In genomic region chr12:45913631-45914030, GRCh38 we compare ENCODE assay signal across 20 cellular contexts.
DNase-seq lines count a peak whose midpoint lies in the region; ATAC-seq, FAIRE-seq and TF ChIP-seq lines count a peak whose summit lies in the region.
"Had no signal": no experiment of that assay in that cellular context is flagged by ENCODE, and none has a peak within 500 bp of the region (broad histone marks: within the 10 kb centered on the region; RNA-seq: fewer than 3 reads in every experiment).

No MANE protein-coding gene starts in this region.

- RAD21 ChIA-PET in GM12878 (lab: Charles Lee; ENCODE audit: unreplicated experiment) = interaction anchor here (1.1 kb wide), 1 partner anchor 369 kb away, joined by 4 read pairs; no protein-coding TSS in a partner anchor

- no peaks in the 10 kb centered on the region for H4K20me1 ChIP-seq in Karpas-422 (ENCODE audit: insufficient read depth, low read depth, low read length)
- H4K20me1 ChIP-seq in GM12878 (ENCODE audit: control insufficient read depth, insufficient read depth) = no peaks in the 10 kb centered on the region

- peak; percentile 6; the same call in 1 of the 3 replicates for ATAC-seq in GM12878
- no peak for ATAC-seq in omental fat pad (ENCODE audit: low FRiP score)
- ATAC-seq in GM21423 (IDR thresholded peaks at IDR 0.05; ENCODE audit: unreplicated experiment) = no peak

- TF ChIP-seq POLR2A in GM12878 (IDR thresholded peaks at IDR 0.05; ENCODE audit: low read depth, low read length) = no peak

- SMC1A ChIA-PET in GM12878 (lab: Charles Lee; ENCODE audit: uncharacterized antibody, unreplicated experiment) = interaction anchor here (0.8 to 2.2 kb wide), 5 partner anchors 9 to 369 kb away, joined by 3 to 6 read pairs (median 3); no protein-coding TSS in a partner anchor

- in situ Hi-C loops in GM12878 (cut with MboI) = no loop called here

- no peaks in the 10 kb centered on the region for H3K9me2 ChIP-seq in Karpas-422 (replicated peaks; ENCODE audit: insufficient read depth, low read length)

- POLR2A ChIA-PET in GM12878 (lab: Charles Lee) = no interaction called here

- DNase-seq in DMS 273 (lab: John Stamatoyannopoulos, UW; ENCODE audit: unreplicated experiment) (peak; percentile 3), DMS 273 treated with DMSO at 0.1 percent for 48 hours (lab: John Stamatoyannopoulos, UW) (no peak), BE2C (peak; percentile 23), Karpas-422 (peak; percentile 87), GM12878 (ENCODE audit: low read depth, low spot score) (no peak), omental fat pad (ENCODE audit: low spot score) (no peak), NCI-H2171 treated with DMSO at 0.1 percent for 48 hours (lab: John Stamatoyannopoulos, UW) (no peak)
- DNase-seq: CD8-positive, alpha-beta memory T cell; GF-D8; Kasumi-1; MM.1S; NCI-H510A treated with DMSO at 0.1 percent for 48 hours; NK-92 treated with Interleukin-12 subunit alpha and Interleukin-12 subunit beta, amount 100 ng/mL, for 24 hours had no signal

- TF ChIP-seq CTCF in BE2C (IDR thresholded peaks at IDR 0.05; ENCODE audit: low read depth, low read length) (no peak), GM12878 (IDR thresholded peaks at IDR 0.05 in 2 of 3, conservative IDR thresholded peaks at IDR 0.05 in 1 of 3; ENCODE audit: control insufficient read depth in 2 of 3, extremely low read depth in 1 of 3, insufficient read depth in 1 of 3, low read depth in 3 of 3, low read length in 3 of 3) (no peak), omental fat pad (IDR thresholded peaks at IDR 0.05) (no peak)

- CTCF ChIA-PET in GM12878 (lab: Yijun Ruan, JAX) = interaction anchor here (1.4 to 2.4 kb wide), 2 partner anchors 10 to 19 kb away, joined by 3 to 7 read pairs; no protein-coding TSS in a partner anchor

- FAIRE-seq in GM12878 (lab: Jason Lieb, UNC) = no peak
- FAIRE-seq: D721Med, GM12892, H1 had no signal

- H3K4me3 ChIP-seq in BE2C (ENCODE audit: low read depth, low read length) (no peak overlapping the region), Karpas-422 (ENCODE audit: low read length) (peak overlapping the region; percentile 50), GM12878 (no peak overlapping the region)
- H3K4me3 ChIP-seq: BLaER1 treated with 17β-estradiol and CSF1 and Interleukin-3, amounts not matched to agents 10 nM and 100 nM; SJSA1 had no signal

- H3K27me3 ChIP-seq in BE2C (no peaks in the 10 kb centered on the region), Karpas-422 (ENCODE audit: low read length) (no peaks in the 10 kb centered on the region), GM12878 (replicated peaks in 1 of 2; ENCODE audit: control insufficient read depth in 2 of 2, insufficient read depth in 2 of 2, low read length in 1 of 2) (no peaks in the 10 kb centered on the region)
- H3K27me3 ChIP-seq: BLaER1 treated with 17β-estradiol and CSF1 and Interleukin-3, amounts not matched to agents 10 nM and 100 nM; SJSA1 had no signal

- H3K36me3 ChIP-seq in BE2C = no peaks in the 10 kb centered on the region; the same call in 1 of the 2 replicates
- H3K36me3 ChIP-seq in Karpas-422 (ENCODE audit: insufficient read depth, low read length) = peaks cover 19% of the 10 kb centered on the region
- H3K36me3 ChIP-seq in GM12878 (ENCODE audit: control insufficient read depth in 2 of 2, insufficient read depth in 2 of 2, low read length in 1 of 2) = peaks cover 0 to 2% of the 10 kb centered on the region in 2 experiments; a peak in 2 of 4 replicates

- peaks cover 4% of the 10 kb centered on the region; the same call in 1 of the 2 replicates for H3K79me2 ChIP-seq in Karpas-422 (ENCODE audit: low read length)
- H3K79me2 ChIP-seq in GM12878 (ENCODE audit: control insufficient read depth, insufficient read depth, low read length) = no peaks in the 10 kb centered on the region

- H3K4me2 ChIP-seq in Karpas-422 (ENCODE audit: low read depth, low read length, poor library complexity, severe bottlenecking) = peak overlapping the region; percentile 66
- no peak overlapping the region for H3K4me2 ChIP-seq in GM12878 (ENCODE audit: control insufficient read depth, insufficient read depth)

- no TSS peak for BruUV-seq in GM12878 (replicated peaks; lab: Mats Ljungman, UMichigan)

- TF ChIP-seq RAD21 in GM12878 (IDR thresholded peaks at IDR 0.05; ENCODE audit: insufficient read depth, low read depth, low read length) = no peak

- TF ChIP-seq EP300 in GM12878 (IDR thresholded peaks at IDR 0.05; ENCODE audit: borderline replicate concordance in 1 of 2, control insufficient read depth in 1 of 2, low read depth in 2 of 2, low read length in 2 of 2) = no peak

- H3K27ac ChIP-seq in Karpas-422 (ENCODE audit: low read length) (peak overlapping the region; percentile 93), GM12878 (ENCODE audit: control insufficient read depth, insufficient read depth) (no peak overlapping the region)
- H3K27ac ChIP-seq: 22Rv1; BLaER1 treated with 17β-estradiol and CSF1 and Interleukin-3, amounts not matched to agents 10 nM and 100 nM; SJSA1 had no signal

- 0% methylated on average over 2 of the region's 2 CpGs for WGBS in GM12878 (ENCODE audit: insufficient coverage, insufficient replicate concordance, low lambda C conversion rate, missing lambda C conversion rate)

- intact Hi-C loops in GM12878 (cut with micrococcal nuclease; ENCODE audit: unreplicated experiment) = loop anchor here (10.0 kb wide), 1 partner anchor 369 kb away; no protein-coding TSS in a partner anchor

- H2AFZ ChIP-seq in Karpas-422 (ENCODE audit: low read length) = no peak overlapping the region
- H2AFZ ChIP-seq in GM12878 (ENCODE audit: control insufficient read depth, low read depth, low read length) = no peak overlapping the region

- H3K9ac ChIP-seq in Karpas-422 (ENCODE audit: low read length) (peak overlapping the region; percentile 53), GM12878 (ENCODE audit: control insufficient read depth, insufficient read depth, low read length) (no peak overlapping the region)

- H3K9me3 ChIP-seq in BE2C (no peaks in the 10 kb centered on the region), Karpas-422 (ENCODE audit: low read length) (no peaks in the 10 kb centered on the region), GM12878 (replicated peaks; ENCODE audit: control insufficient read depth, insufficient read depth, low read length) (no peaks in the 10 kb centered on the region)
- H3K9me3 ChIP-seq: BLaER1 treated with 17β-estradiol and CSF1 and Interleukin-3, amounts not matched to agents 10 nM and 100 nM; SJSA1 had no signal

- H3K4me1 ChIP-seq in BE2C (peaks cover 13% of the 10 kb centered on the region), Karpas-422 (ENCODE audit: low read length) (peaks cover 75% of the 10 kb centered on the region), GM12878 (ENCODE audit: control insufficient read depth, insufficient read depth, low read length) (no peaks in the 10 kb centered on the region)

TF ChIP-seq in GM12878, 131 proteins besides CTCF, POLR2A, EP300 and RAD21:
- TF ChIP-seq POLR2AphosphoS2 (IDR thresholded peaks at IDR 0.05; ENCODE audit: low read depth, low read length) (0 out of 2 replicates have a peak, but pooled peaks have one; percentile 17), TCF12 (IDR thresholded peaks at IDR 0.05; ENCODE audit: low read depth, low read length) (no peak), RCOR1 (conservative IDR thresholded peaks at IDR 0.05; ENCODE audit: low read depth, low read length) (no peak), SREBF1 (IDR thresholded peaks at IDR 0.05; ENCODE audit: low read length) (no peak)
- TF ChIP-seq, protein P1, sequence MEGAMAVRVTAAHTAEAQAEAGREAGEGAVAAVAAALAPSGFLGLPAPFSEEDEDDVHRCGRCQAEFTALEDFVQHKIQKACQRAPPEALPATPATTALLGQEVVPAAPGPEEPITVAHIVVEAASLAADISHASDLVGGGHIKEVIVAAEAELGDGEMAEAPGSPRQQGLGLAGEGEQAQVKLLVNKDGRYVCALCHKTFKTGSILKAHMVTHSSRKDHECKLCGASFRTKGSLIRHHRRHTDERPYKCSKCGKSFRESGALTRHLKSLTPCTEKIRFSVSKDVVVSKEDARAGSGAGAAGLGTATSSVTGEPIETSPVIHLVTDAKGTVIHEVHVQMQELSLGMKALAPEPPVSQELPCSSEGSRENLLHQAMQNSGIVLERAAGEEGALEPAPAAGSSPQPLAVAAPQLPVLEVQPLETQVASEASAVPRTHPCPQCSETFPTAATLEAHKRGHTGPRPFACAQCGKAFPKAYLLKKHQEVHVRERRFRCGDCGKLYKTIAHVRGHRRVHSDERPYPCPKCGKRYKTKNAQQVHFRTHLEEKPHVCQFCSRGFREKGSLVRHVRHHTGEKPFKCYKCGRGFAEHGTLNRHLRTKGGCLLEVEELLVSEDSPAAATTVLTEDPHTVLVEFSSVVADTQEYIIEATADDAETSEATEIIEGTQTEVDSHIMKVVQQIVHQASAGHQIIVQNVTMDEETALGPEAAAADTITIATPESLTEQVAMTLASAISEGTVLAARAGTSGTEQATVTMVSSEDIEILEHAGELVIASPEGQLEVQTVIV (IDR thresholded peaks at IDR 0.05; ENCODE audit: borderline replicate concordance, partially characterized antibody) = no peak
TF ChIP-seq in GM12878: peak in this region for 1.

Comparison
In these comparisons a context has a peak if more than half of its experiments do, and no peak if none do; other contexts are left out.
1. DNase-seq: peak in DMS 273 (single experiment), BE2C (single experiment) and Karpas-422 (single experiment); none in DMS 273 treated with DMSO at 0.1 percent for 48 hours (single experiment), GM12878 (single experiment), omental fat pad (single experiment) and NCI-H2171 treated with DMSO at 0.1 percent for 48 hours (single experiment).